ENCODE assay signal across 17 cellular contexts in genomic region chr9:107060026-107060425, GRCh38.
A peak's percentile ranks its signal among the peaks of the same experiment; 100 is the strongest.
DNase-seq lines count a peak whose midpoint lies in the region; ATAC-seq and TF ChIP-seq lines count a peak whose summit lies in the region.
"Had no signal": no experiment of that assay in that cellular context is flagged by ENCODE, and none has a peak within 500 bp of the region (broad histone marks: within the 10 kb centered on the region; RNA-seq: fewer than 3 reads in every experiment).

No MANE protein-coding gene starts in this region.

- H3K36me3 ChIP-seq in OCI-LY3 (replicated peaks; ENCODE audit: low read depth, low read length) = no peaks in the 10 kb centered on the region
- no peaks in the 10 kb centered on the region for H3K36me3 ChIP-seq in naive thymus-derived CD4-positive, alpha-beta T cell (ENCODE audit: control insufficient read depth in 2 of 3, insufficient read depth in 3 of 3, low read length in 3 of 3)
- no peaks in the 10 kb centered on the region for H3K36me3 ChIP-seq in Karpas-422 (ENCODE audit: insufficient read depth, low read length)
- H3K36me3 ChIP-seq: MG63 had no signal

- H4K20me1 ChIP-seq in OCI-LY3 (ENCODE audit: insufficient read depth, low read length) (no peaks in the 10 kb centered on the region), Karpas-422 (ENCODE audit: insufficient read depth, low read depth, low read length) (no peaks in the 10 kb centered on the region)

- H3K4me2 ChIP-seq in OCI-LY3 (ENCODE audit: low read length) = peak overlapping the region; percentile 2; the same call in 1 of the 2 replicates
- no peak overlapping the region for H3K4me2 ChIP-seq in Karpas-422 (ENCODE audit: low read depth, low read length, poor library complexity, severe bottlenecking)
- H3K4me2 ChIP-seq: A549 had no signal

- no peaks in the 10 kb centered on the region for H3K27me3 ChIP-seq in right cardiac atrium (ENCODE audit: control insufficient read depth, insufficient read depth)
- 0 out of 2 replicates have a peak, but pooled peaks cover 4% of the 10 kb centered on the region for H3K27me3 ChIP-seq in OCI-LY3 (ENCODE audit: low read depth, low read length)
- H3K27me3 ChIP-seq in naive thymus-derived CD4-positive, alpha-beta T cell (ENCODE audit: control insufficient read depth in 2 of 2, insufficient read depth in 2 of 2, low read length in 2 of 2) = no peaks in the 10 kb centered on the region
- no peaks in the 10 kb centered on the region for H3K27me3 ChIP-seq in Karpas-422 (ENCODE audit: low read length)
- H3K27me3 ChIP-seq: MG63 had no signal

- H3K79me2 ChIP-seq in OCI-LY3 (ENCODE audit: low read length) (no peaks in the 10 kb centered on the region), Karpas-422 (ENCODE audit: low read length) (no peaks in the 10 kb centered on the region)

- CTCF ChIA-PET in naive thymus-derived CD4-positive, alpha-beta T cell (lab: Charles Lee) = no interaction called here

- H3K9me2 ChIP-seq in Karpas-422 (replicated peaks; ENCODE audit: insufficient read depth, low read length) = no peaks in the 10 kb centered on the region

- POLR2A ChIA-PET in naive thymus-derived CD4-positive, alpha-beta T cell (lab: Charles Lee) = no interaction called here

- no peaks in the 10 kb centered on the region for H3K36me3 Mint-ChIP-seq in naive thymus-derived CD4-positive, alpha-beta T cell

- H3K4me3 ChIP-seq in right cardiac atrium (ENCODE audit: low read length) = no peak overlapping the region
- H3K4me3 ChIP-seq in OCI-LY3 (ENCODE audit: low read length) = no peak overlapping the region
- no peak overlapping the region for H3K4me3 ChIP-seq in naive thymus-derived CD4-positive, alpha-beta T cell (ENCODE audit: low read length)
- H3K4me3 ChIP-seq in Karpas-422 (ENCODE audit: low read length) = no peak overlapping the region
- H3K4me3 ChIP-seq: A549, MG63 had no signal

- WGBS in right cardiac atrium = 74% methylated on average over 2 of the region's 2 CpGs

- TF ChIP-seq CTCF in OCI-LY3 (IDR thresholded peaks at IDR 0.05; ENCODE audit: low read depth, low read length) = no peak

- intact Hi-C loops in left ventricle myocardium superior (cut with micrococcal nuclease) (no loop called here), right cardiac atrium (cut with DNase I) (no loop called here)
- intact Hi-C loops in naive thymus-derived CD4-positive, alpha-beta T cell (cut with micrococcal nuclease) = no loop called here

- H3K27ac Mint-ChIP-seq in naive thymus-derived CD4-positive, alpha-beta T cell = no peak overlapping the region

- H3K27ac ChIP-seq in right cardiac atrium (ENCODE audit: low read length) = no peak overlapping the region
- no peak overlapping the region for H3K27ac ChIP-seq in OCI-LY3 (ENCODE audit: low read length)
- H3K27ac ChIP-seq in naive thymus-derived CD4-positive, alpha-beta T cell (ENCODE audit: low read depth, low read length) = no peak overlapping the region
- no peak overlapping the region for H3K27ac ChIP-seq in Karpas-422 (ENCODE audit: low read length)
- H3K27ac ChIP-seq: A549, C4-2B, HL-60 had no signal

- H3K9me3 ChIP-seq in right cardiac atrium (ENCODE audit: control insufficient read depth, low read length) = no peaks in the 10 kb centered on the region
- H3K9me3 ChIP-seq in OCI-LY3 (ENCODE audit: insufficient read depth, low read length) = no peaks in the 10 kb centered on the region
- H3K9me3 ChIP-seq in naive thymus-derived CD4-positive, alpha-beta T cell (ENCODE audit: control insufficient read depth in 2 of 3, low read length in 3 of 3) = no peaks in the 10 kb centered on the region
- no peaks in the 10 kb centered on the region for H3K9me3 ChIP-seq in Karpas-422 (ENCODE audit: low read length)
- H3K9me3 ChIP-seq: A549, MG63 had no signal

- peaks cover 0 to 8% (median 0%) of the 10 kb centered on the region in 11 donors for H3K9me3 Mint-ChIP-seq in naive thymus-derived CD4-positive, alpha-beta T cell

- H3K4me1 ChIP-seq in right cardiac atrium (ENCODE audit: control insufficient read depth, insufficient read depth, low read length) (no peaks in the 10 kb centered on the region), OCI-LY3 (ENCODE audit: low read length) (peaks cover 13% of the 10 kb centered on the region), Karpas-422 (ENCODE audit: low read length) (peaks cover 5% of the 10 kb centered on the region)
- no peaks in the 10 kb centered on the region for H3K4me1 ChIP-seq in naive thymus-derived CD4-positive, alpha-beta T cell (ENCODE audit: control insufficient read depth in 2 of 2, insufficient read depth in 2 of 2, low read length in 2 of 2)
- H3K4me1 ChIP-seq: A549 had no signal

- no peak overlapping the region for H2AFZ ChIP-seq in OCI-LY3 (ENCODE audit: low read depth, low read length)
- H2AFZ ChIP-seq in Karpas-422 (ENCODE audit: low read length) = no peak overlapping the region

- DNase-seq in left ventricle myocardium superior (no peak), right cardiac atrium (no peak), superior temporal gyrus (ENCODE audit: extremely low spot score) (no peak), DMS153 treated with DMSO at 0.1 percent for 48 hours (lab: John Stamatoyannopoulos, UW; ENCODE audit: unreplicated experiment) (no peak), Karpas-422 (no peak)
- DNase-seq in naive thymus-derived CD4-positive, alpha-beta T cell = no peak
- DNase-seq: DND-41, MG63, NCI-H187, NCI-H2107, NCI-H510A treated with DMSO at 0.1 percent for 48 hours, NCI-H774 had no signal

- H3K4me3 Mint-ChIP-seq in naive thymus-derived CD4-positive, alpha-beta T cell = no peak overlapping the region

- H3K9ac ChIP-seq in OCI-LY3 (ENCODE audit: low read length) (no peak overlapping the region), Karpas-422 (ENCODE audit: low read length) (no peak overlapping the region)

- peak; percentile 54 for ATAC-seq in left ventricle myocardium superior
- no peak for ATAC-seq in right cardiac atrium
- peak; percentile 41 for ATAC-seq in naive thymus-derived CD4-positive, alpha-beta T cell
- ATAC-seq in HG02981 (IDR thresholded peaks at IDR 0.05; ENCODE audit: unreplicated experiment) = no peak
- ATAC-seq: A549 had no signal

- peaks cover 0 to 10% (median 0%) of the 10 kb centered on the region in 5 donors for H3K27me3 Mint-ChIP-seq in naive thymus-derived CD4-positive, alpha-beta T cell

- peaks cover 0 to 1% (median 0%) of the 10 kb centered on the region in 7 donors for H3K4me1 Mint-ChIP-seq in naive thymus-derived CD4-positive, alpha-beta T cell

Comparison
In these comparisons a context has a peak if more than half of its experiments do, and no peak if none do; other contexts are left out.
1. ATAC-seq: peak in left ventricle myocardium superior (single experiment) and naive thymus-derived CD4-positive, alpha-beta T cell (single experiment); none in right cardiac atrium (0 of 2) and HG02981 (single experiment).